In genomic region chr6:156780117-156780641, GRCh38 we compare ENCODE assay signal across 8 cellular contexts. TPM values are rescaled to one million over a fixed set of nuclear protein-coding genes. Genes with fewer than 3 reads are reported as not detected.
DNase-seq lines count a peak whose midpoint lies in the region; ATAC-seq and TF ChIP-seq lines count a peak whose summit lies in the region.

No MANE protein-coding gene starts in this region.

- H3K4me1 Mint-ChIP-seq in activated T-helper 2 cell treated with anti-CD3 and anti-CD28 coated beads, Interferon-gamma antibody, Interleukin-2, Interleukin-4, amounts not matched to agents 10 μg/mL and 5 μg/mL and 100 μg/mL, durations not matched to agents 14 hours and 24 hours and 36 hours (ENCODE audit: low read depth) = peaks cover 44% of the 10 kb centered on the region
- peaks cover 40% of the 10 kb centered on the region for H3K4me1 Mint-ChIP-seq in type B pancreatic cell (ENCODE audit: unreplicated experiment)

- H3K79me2 ChIP-seq in OCI-LY1 (ENCODE audit: insufficient read depth, low read length) (peaks cover 56% of the 10 kb centered on the region), fibroblast of lung (ENCODE audit: control insufficient read depth, insufficient read depth, low read length) (peaks cover 72% of the 10 kb centered on the region)

- H3K4ac ChIP-seq in IMR-90 (ENCODE audit: low read depth, low read length) = 0 out of 2 replicates have a peak overlapping the region, but pooled peaks have one; percentile 11

- peaks cover 4 to 17% of the 10 kb centered on the region in 2 experiments; a peak in 2 of 4 replicates for H3K79me1 ChIP-seq in IMR-90 (ENCODE audit: low read depth in 1 of 2, low read length in 2 of 2)

- peak overlapping the region; percentile 85 for H3K27ac Mint-ChIP-seq in activated T-helper 2 cell treated with anti-CD3 and anti-CD28 coated beads, Interferon-gamma antibody, Interleukin-2, Interleukin-4, amounts not matched to agents 10 μg/mL and 5 μg/mL and 100 μg/mL, durations not matched to agents 14 hours and 24 hours and 36 hours
- peak overlapping the region; percentile 86 for H3K27ac Mint-ChIP-seq in type B pancreatic cell

- H3K4me3 Mint-ChIP-seq in activated T-helper 2 cell treated with anti-CD3 and anti-CD28 coated beads, Interferon-gamma antibody, Interleukin-2, Interleukin-4, amounts not matched to agents 10 μg/mL and 5 μg/mL and 100 μg/mL, durations not matched to agents 14 hours and 24 hours and 36 hours (ENCODE audit: low read depth) = peak overlapping the region; percentile 80
- peak overlapping the region; percentile 93 for H3K4me3 Mint-ChIP-seq in type B pancreatic cell

- no peak overlapping the region for H2AK5ac ChIP-seq in IMR-90 (ENCODE audit: low read depth, low read length)

- H3K36me3 ChIP-seq in IMR-90 (ENCODE audit: control insufficient read depth, insufficient read depth, low read length) (peaks cover 1% of the 10 kb centered on the region), OCI-LY1 (ENCODE audit: insufficient read depth, low read length) (peaks cover 16% of the 10 kb centered on the region), fibroblast of lung (ENCODE audit: control insufficient read depth, insufficient read depth, low read length) (no peaks in the 10 kb centered on the region)

- 0 out of 2 replicates have a peak overlapping the region, but pooled peaks have one; percentile 24 for H3K56ac ChIP-seq in IMR-90 (ENCODE audit: extremely low read depth, insufficient read depth, low read length)

- in situ Hi-C loops in IMR-90 (cut with MboI; ENCODE audit: low sequenced_read_pairs) = loop anchor here (10.0 kb wide), 2 partner anchors 175 to 235 kb away; no protein-coding TSS in a partner anchor

- 0% methylated on average over 4 of the region's 8 CpGs; no CpG with 5 or more reads in 1 of the 2 experiments for WGBS in IMR-90 (ENCODE audit: extremely low coverage in 2 of 2, insufficient read length in 1 of 2), 2 experiments

- peaks cover 3% of the 10 kb centered on the region; the same call in 1 of the 2 replicates for H3K9me1 ChIP-seq in IMR-90 (ENCODE audit: insufficient read depth, low read length)

- H3K4me1 ChIP-seq in IMR-90 (ENCODE audit: control insufficient read depth, insufficient read depth, low read length) (peaks cover 4% of the 10 kb centered on the region), OCI-LY1 (ENCODE audit: insufficient read depth, low read length, severe bottlenecking) (peaks cover 62% of the 10 kb centered on the region), fibroblast of lung (ENCODE audit: control insufficient read depth, extremely low read depth, insufficient read depth, low read length) (peaks cover 9% of the 10 kb centered on the region)

- ATAC-seq in GM21723 (IDR thresholded peaks at IDR 0.05; ENCODE audit: unreplicated experiment) = peak; percentile 48
- peak; percentile 48 for ATAC-seq in IMR-90 (ENCODE audit: low read depth)

- no TSS peak for BruUV-seq in IMR-90 (replicated peaks; lab: Mats Ljungman, UMichigan)

- H3K18ac ChIP-seq in IMR-90 (ENCODE audit: low read depth, low read length) = no peak overlapping the region

- H4K20me1 ChIP-seq in IMR-90 (ENCODE audit: insufficient read depth, low read length) (peaks cover 30% of the 10 kb centered on the region), OCI-LY1 (ENCODE audit: insufficient read depth, low read length) (no peaks in the 10 kb centered on the region), fibroblast of lung (ENCODE audit: control insufficient read depth, extremely low read depth, insufficient read depth, low read length) (no peaks in the 10 kb centered on the region)

- POLR2A ChIA-PET in IMR-90 (lab: Charles Lee; ENCODE audit: unreplicated experiment) = interaction anchor here (1.0 kb wide), 2 partner anchors 242 to 266 kb away, joined by 4 read pairs; no protein-coding TSS in a partner anchor

- H4K8ac ChIP-seq in IMR-90 (ENCODE audit: low read depth in 2 of 2, low read length in 2 of 2) = peak overlapping the region in 1 of 2 experiments; percentile 18; a peak in 1 of 4 replicates

- H3K9ac ChIP-seq in IMR-90 (ENCODE audit: low read depth, low read length) (peak overlapping the region; percentile 96), OCI-LY1 (ENCODE audit: low read length) (peak overlapping the region; percentile 92), fibroblast of lung (ENCODE audit: insufficient read depth, low read length) (peak overlapping the region; percentile 79)

- H3K36me3 Mint-ChIP-seq in activated T-helper 2 cell treated with anti-CD3 and anti-CD28 coated beads, Interferon-gamma antibody, Interleukin-2, Interleukin-4, amounts not matched to agents 10 μg/mL and 5 μg/mL and 100 μg/mL, durations not matched to agents 14 hours and 24 hours and 36 hours (ENCODE audit: low read depth) = peaks cover 10% of the 10 kb centered on the region
- H3K36me3 Mint-ChIP-seq in type B pancreatic cell = peaks cover 3% of the 10 kb centered on the region

- intact Hi-C loops in IMR-90 (cut with micrococcal nuclease) = loop anchor here (1.0 to 5.0 kb wide), 3 partner anchors 173 to 402 kb away; no protein-coding TSS in a partner anchor
- intact Hi-C loops in activated T-helper 2 cell treated with anti-CD3 and anti-CD28 coated beads, Interferon-gamma antibody, Interleukin-2, Interleukin-4, amounts not matched to agents 10 μg/mL and 5 μg/mL and 100 μg/mL, durations not matched to agents 14 hours and 24 hours and 36 hours (cut with micrococcal nuclease) = loop anchor here (1.0 to 10.0 kb wide), 6 partner anchors 153 to 1365 kb away; no protein-coding TSS in a partner anchor

- H3K27me3 ChIP-seq in IMR-90 (ENCODE audit: control insufficient read depth, insufficient read depth, low read length) (no peaks in the 10 kb centered on the region), OCI-LY1 (ENCODE audit: insufficient read depth, low read length) (no peaks in the 10 kb centered on the region), fibroblast of lung (ENCODE audit: control insufficient read depth, insufficient read depth, low read length) (no peaks in the 10 kb centered on the region)

- no peaks in the 10 kb centered on the region for H3K9me2 ChIP-seq in OCI-LY1 (ENCODE audit: low read depth, low read length)

- H2BK20ac ChIP-seq in IMR-90 (ENCODE audit: low read depth, low read length) = no peak overlapping the region

- no peak overlapping the region for H2BK15ac ChIP-seq in IMR-90 (ENCODE audit: low read depth, low read length)

- H3K9me3 Mint-ChIP-seq in activated T-helper 2 cell treated with anti-CD3 and anti-CD28 coated beads, Interferon-gamma antibody, Interleukin-2, Interleukin-4, amounts not matched to agents 10 μg/mL and 5 μg/mL and 100 μg/mL, durations not matched to agents 14 hours and 24 hours and 36 hours = no peaks in the 10 kb centered on the region
- no peaks in the 10 kb centered on the region for H3K9me3 Mint-ChIP-seq in type B pancreatic cell

- H2AK9ac ChIP-seq in IMR-90 (replicated peaks; ENCODE audit: low read depth, low read length, poor library complexity) = peak overlapping the region; percentile 80

- no peak overlapping the region for H4K5ac ChIP-seq in IMR-90 (ENCODE audit: low read depth, low read length)

- DNase-seq in ELR (ENCODE audit: low read depth) = peak; percentile 93
- peak; percentile 96 for DNase-seq in IMR-90
- peak; percentile 53 for DNase-seq in activated T-helper 2 cell treated with anti-CD3 and anti-CD28 coated beads, Interferon-gamma antibody, Interleukin-2, Interleukin-4, amounts not matched to agents 10 μg/mL and 5 μg/mL and 100 μg/mL, durations not matched to agents 14 hours and 24 hours and 36 hours (ENCODE audit: low spot score)
- DNase-seq in fibroblast of lung (ENCODE audit: low read depth in 2 of 2) = peak; percentile 93 to 96
- peak; percentile 89 for DNase-seq in myocyte (ENCODE audit: low read depth)
- no peak for DNase-seq in type B pancreatic cell (ENCODE audit: extremely low spot score, unreplicated experiment)

- no peak for TF ChIP-seq RAD21 in IMR-90 (IDR thresholded peaks at IDR 0.05; ENCODE audit: low read length)

- dilution Hi-C loops in IMR-90 (cut with HindIII; ENCODE audit: low sequenced_read_pairs, unreplicated experiment) = no loop called here

- no peak overlapping the region for H4K91ac ChIP-seq in IMR-90 (ENCODE audit: insufficient read depth, low read depth, low read length)

- CTCF ChIA-PET in IMR-90 (lab: Yijun Ruan, JAX) = interaction anchor here (1.0 to 1.1 kb wide), 2 partner anchors 11 to 16 kb away, joined by 3 read pairs; no protein-coding TSS in a partner anchor

- H3K4me2 ChIP-seq in IMR-90 (ENCODE audit: low read depth, low read length) (peak overlapping the region; percentile 99), OCI-LY1 (ENCODE audit: low read length) (peak overlapping the region; percentile 97), fibroblast of lung (ENCODE audit: extremely low read depth, insufficient read depth, low read length) (peak overlapping the region; percentile 95)

- peak overlapping the region; percentile 94 for H2AFZ ChIP-seq in IMR-90 (replicated peaks; ENCODE audit: low read length, poor library complexity)
- H2AFZ ChIP-seq in OCI-LY1 (ENCODE audit: low read length) = no peak overlapping the region
- H2AFZ ChIP-seq in fibroblast of lung (ENCODE audit: low read length) = no peak overlapping the region

- peak overlapping the region; percentile 94 for H3K23ac ChIP-seq in IMR-90 (ENCODE audit: low read depth, low read length)

- H3K27me3 Mint-ChIP-seq in activated T-helper 2 cell treated with anti-CD3 and anti-CD28 coated beads, Interferon-gamma antibody, Interleukin-2, Interleukin-4, amounts not matched to agents 10 μg/mL and 5 μg/mL and 100 μg/mL, durations not matched to agents 14 hours and 24 hours and 36 hours (ENCODE audit: low read depth) = no peaks in the 10 kb centered on the region
- no peaks in the 10 kb centered on the region for H3K27me3 Mint-ChIP-seq in type B pancreatic cell

- H3K27ac ChIP-seq in IMR-90 (ENCODE audit: insufficient read depth, low read length) = peak overlapping the region; percentile 89
- peak overlapping the region; percentile 88 for H3K27ac ChIP-seq in OCI-LY1 (ENCODE audit: low read depth, low read length, poor library complexity, severe bottlenecking)
- peak overlapping the region; percentile 76 for H3K27ac ChIP-seq in fibroblast of lung (ENCODE audit: insufficient read depth, low read length)

- peak overlapping the region; percentile 99 for H3K4me3 ChIP-seq in IMR-90 (ENCODE audit: insufficient read depth, low read depth, low read length)
- H3K4me3 ChIP-seq in OCI-LY1 (ENCODE audit: low read depth, low read length, poor library complexity, severe bottlenecking) = peak overlapping the region; percentile 81
- H3K4me3 ChIP-seq in fibroblast of lung (replicated peaks in 1 of 4; ENCODE audit: control extremely low read depth in 1 of 4, insufficient read depth in 1 of 4, low read depth in 3 of 4, low read length in 4 of 4) = peak overlapping the region; percentile 66 to 93 (median 80)

- TF ChIP-seq POLR2A in IMR-90 (IDR thresholded peaks at IDR 0.05; ENCODE audit: low read depth, low read length) = peak; percentile 80

- H3K14ac ChIP-seq in IMR-90 (replicated peaks; ENCODE audit: low read depth, low read length) = peak overlapping the region; percentile 77; the same call in 1 of the 2 replicates

- H2BK5ac ChIP-seq in IMR-90 (ENCODE audit: low read depth, low read length, poor library complexity, severe bottlenecking) = peak overlapping the region; percentile 89

- no peaks in the 10 kb centered on the region for H3F3A ChIP-seq in OCI-LY1 (ENCODE audit: insufficient read depth, low read length)

- no peak for TF ChIP-seq CTCF in IMR-90 (conservative IDR thresholded peaks at IDR 0.05; ENCODE audit: low read depth, low read length)
- TF ChIP-seq CTCF in OCI-LY1 (IDR thresholded peaks at IDR 0.05; ENCODE audit: low read length) = no peak
- no peak for TF ChIP-seq CTCF in fibroblast of lung (conservative IDR thresholded peaks at IDR 0.05 in 1 of 2, IDR thresholded peaks at IDR 0.05 in 1 of 2; ENCODE audit: low read depth in 1 of 2, low read length in 2 of 2)
- TF ChIP-seq CTCF in type B pancreatic cell (conservative IDR thresholded peaks at IDR 0.05) = no peak

- H3K9me3 ChIP-seq in IMR-90 (ENCODE audit: control insufficient read depth, insufficient read depth, low read length) (no peaks in the 10 kb centered on the region), OCI-LY1 (ENCODE audit: low read length) (no peaks in the 10 kb centered on the region), fibroblast of lung (ENCODE audit: control insufficient read depth, insufficient read depth, low read depth, low read length) (no peaks in the 10 kb centered on the region)

- no peak overlapping the region for H2BK120ac ChIP-seq in IMR-90 (ENCODE audit: low read depth, low read length)

RNA-seq across cellular contexts. Expression of gene ARID1B, which starts 3.0 kb away (rescaled TPM):
- total RNA-seq in IMR-90 (2012; rRNA removed) = 14.5 and 22.8 TPM in 2 replicates
- 17.5 and 20.1 TPM in 2 replicates for polyA plus RNA-seq in IMR-90 (2012; rRNA removed)
- 9.7 and 16.0 TPM in 2 replicates for polyA plus RNA-seq in IMR-90 (2012; cell fraction: cytosol; rRNA removed)
- 28.7 and 32.4 TPM in 2 replicates for polyA plus RNA-seq in IMR-90 (2012; cell fraction: nucleus; rRNA removed; ENCODE audit: low replicate concordance)
- total RNA-seq in activated T-helper 2 cell treated with anti-CD3 and anti-CD28 coated beads, Interferon-gamma antibody, Interleukin-2, Interleukin-4, amounts not matched to agents 10 μg/mL and 5 μg/mL and 100 μg/mL, durations not matched to agents 14 hours and 24 hours and 36 hours = 65.6 and 66.3 TPM in 2 replicates
- total RNA-seq in fibroblast of lung = 29.3 and 41.9 TPM in 2 replicates
- polyA plus RNA-seq in fibroblast of lung = 15.4 and 18.6 TPM in 2 replicates
- 19.9 and 21.1 TPM in 2 replicates for polyA plus RNA-seq in fibroblast of lung (2012)
- polyA minus RNA-seq in fibroblast of lung (ENCODE audit: low replicate concordance) = 115 and 117 TPM in 2 replicates
- 23.3 and 26.2 TPM in 2 replicates for total RNA-seq in myocyte
- polyA plus RNA-seq in myocyte (2012) = 22.2 TPM
- 66.2 and 97.2 TPM in 2 replicates for total RNA-seq in type B pancreatic cell (ENCODE audit: low replicate concordance)
